In the genomic region with DNA sequence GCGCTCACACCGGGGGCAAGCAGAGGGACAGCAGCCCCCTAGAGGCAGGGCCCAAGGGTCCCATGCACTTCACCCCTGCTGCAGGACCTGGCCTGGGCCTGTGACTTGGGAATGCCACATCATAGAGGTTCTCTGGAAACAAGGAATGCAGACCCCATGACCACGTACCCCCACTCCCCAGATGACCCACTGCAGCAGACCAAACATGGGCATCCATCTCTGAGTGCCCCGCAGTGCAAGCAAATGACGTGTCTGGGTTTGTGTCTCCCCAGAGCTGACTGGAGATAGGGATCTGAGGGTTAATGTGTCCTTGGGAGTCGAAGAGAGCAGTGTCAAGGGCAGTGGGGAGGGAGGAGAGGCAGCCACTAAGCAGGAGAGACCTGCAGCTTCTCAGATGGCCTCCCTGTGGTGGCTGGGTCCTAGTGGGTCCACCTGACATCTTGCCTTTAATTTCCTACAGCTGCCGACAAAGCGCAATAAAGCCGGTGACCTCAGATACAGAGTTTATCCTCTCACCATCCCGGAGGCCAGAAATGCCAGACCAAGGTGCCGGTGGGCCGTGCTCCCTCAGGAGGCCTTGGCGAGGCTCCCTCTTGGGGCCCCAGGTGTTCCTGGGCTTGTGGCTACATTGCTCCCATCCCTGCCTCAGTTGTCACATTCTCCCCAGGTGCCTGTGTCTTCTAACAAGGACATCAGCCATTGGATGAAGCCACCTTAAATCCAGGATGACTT, we compare ENCODE assay signal across 18 cellular contexts.
DNase-seq lines count a peak whose midpoint lies in the region; ATAC-seq and TF ChIP-seq lines count a peak whose summit lies in the region.
"Had no signal": no experiment of that assay in that cellular context is flagged by ENCODE, and none has a peak within 500 bp of the region (broad histone marks: within the 10 kb centered on the region; RNA-seq: fewer than 3 reads in every experiment).

No MANE protein-coding gene starts in this region.

- peaks cover 13% of the 10 kb centered on the region for H3K4me1 ChIP-seq in neural progenitor cell
- no peaks in the 10 kb centered on the region for H3K4me1 ChIP-seq in upper lobe of right lung

- no peak for TF ChIP-seq CTCF in chondrocyte (IDR thresholded peaks at IDR 0.05)
- peak; percentile 1 for TF ChIP-seq CTCF in neural progenitor cell (IDR thresholded peaks at IDR 0.05)
- no peak for TF ChIP-seq CTCF in upper lobe of right lung (IDR thresholded peaks at IDR 0.05)

- ATAC-seq in upper lobe of right lung (no peak), GM21381 (IDR thresholded peaks at IDR 0.05; ENCODE audit: unreplicated experiment) (no peak)

- no peaks in the 10 kb centered on the region for H3F3A ChIP-seq in neural progenitor cell (ENCODE audit: low read depth)

- H4K20me1 ChIP-seq in neural progenitor cell (ENCODE audit: low read depth) = peaks cover 6% of the 10 kb centered on the region

- H3K36me3 Mint-ChIP-seq in chondrocyte (ENCODE audit: low read depth) = no peaks in the 10 kb centered on the region
- H3K36me3 Mint-ChIP-seq in neural progenitor cell = no peaks in the 10 kb centered on the region
- H3K36me3 Mint-ChIP-seq: IgD-negative memory B cell had no signal

- H3K27ac ChIP-seq in neural progenitor cell (no peak overlapping the region), upper lobe of right lung (no peak overlapping the region)
- H3K27ac ChIP-seq: RWPE1 had no signal

- H3K9me3 Mint-ChIP-seq in chondrocyte (ENCODE audit: low read depth) = peaks cover 5% of the 10 kb centered on the region
- peaks cover 7% of the 10 kb centered on the region for H3K9me3 Mint-ChIP-seq in neural progenitor cell
- H3K9me3 Mint-ChIP-seq: IgD-negative memory B cell had no signal

- intact Hi-C loops in upper lobe of right lung (cut with DNase I) = no loop called here

- no peak overlapping the region for H3K4me2 ChIP-seq in neural progenitor cell

- H3K27me3 ChIP-seq in neural progenitor cell (peaks cover 56% of the 10 kb centered on the region), upper lobe of right lung (peaks cover 58% of the 10 kb centered on the region)

- H3K4me3 Mint-ChIP-seq in chondrocyte (ENCODE audit: unreplicated experiment) (no peak overlapping the region), neural progenitor cell (peak overlapping the region; percentile 24)
- H3K4me3 Mint-ChIP-seq: IgD-negative memory B cell had no signal

- H3K27me3 Mint-ChIP-seq in chondrocyte (ENCODE audit: low read depth) (peaks cover 39% of the 10 kb centered on the region), neural progenitor cell (ENCODE audit: insufficient read depth, low read depth) (peaks cover 41% of the 10 kb centered on the region)

- H3K4me3 ChIP-seq in neural progenitor cell = no peak overlapping the region
- no peak overlapping the region for H3K4me3 ChIP-seq in upper lobe of right lung

- H3K9me3 ChIP-seq in neural progenitor cell (ENCODE audit: low read depth) = no peaks in the 10 kb centered on the region
- H3K9me3 ChIP-seq in upper lobe of right lung = no peaks in the 10 kb centered on the region

- H3K79me2 ChIP-seq in neural progenitor cell (ENCODE audit: low read depth) = no peaks in the 10 kb centered on the region

- no peak overlapping the region for H3K9ac ChIP-seq in neural progenitor cell

- H2AFZ ChIP-seq in neural progenitor cell (replicated peaks) = no peak overlapping the region

- DNase-seq in activated naive CD4-positive, alpha-beta T cell treated with anti-CD3 and anti-CD28 coated beads, Interleukin-2, amount 50 U/mL, for 16 hours = peak; percentile 4
- DNase-seq in activated naive CD4-positive, alpha-beta T cell (lab: John Stamatoyannopoulos, UW) = no peak
- peak; percentile 70 for DNase-seq in chondrocyte (ENCODE audit: low spot score)
- no peak for DNase-seq in neural progenitor cell (ENCODE audit: low spot score)
- DNase-seq in upper lobe of right lung = peak; percentile 42
- DNase-seq in retina = no peak
- DNase-seq: AML-193; DMS53; GDM1; NCI-H1105 treated with DMSO at 0.1 percent for 48 hours; NCI-H2029 treated with DMSO at 0.1 percent for 48 hours; NCI-H226; NCI-H510A treated with DMSO at 0.1 percent for 48 hours; NCI-H774; NK-92 treated with Interleukin-12 subunit alpha and Interleukin-12 subunit beta, amount 100 ng/mL, for 24 hours had no signal

- H3K36me3 ChIP-seq in neural progenitor cell (no peaks in the 10 kb centered on the region), upper lobe of right lung (no peaks in the 10 kb centered on the region)

- peaks cover 5% of the 10 kb centered on the region for H3K4me1 Mint-ChIP-seq in chondrocyte (ENCODE audit: low read depth)
- H3K4me1 Mint-ChIP-seq in neural progenitor cell = peaks cover 8% of the 10 kb centered on the region

- H3K27ac Mint-ChIP-seq in chondrocyte (ENCODE audit: unreplicated experiment) (no peak overlapping the region), neural progenitor cell (no peak overlapping the region)
- H3K27ac Mint-ChIP-seq: IgD-negative memory B cell had no signal

Comparison
In these comparisons a context has a peak if more than half of its experiments do, and no peak if none do; other contexts are left out.
1. DNase-seq: peak in activated naive CD4-positive, alpha-beta T cell treated with anti-CD3 and anti-CD28 coated beads, Interleukin-2, amount 50 U/mL, for 16 hours (single experiment), chondrocyte (single experiment) and upper lobe of right lung (single experiment); none in activated naive CD4-positive, alpha-beta T cell (0 of 4), neural progenitor cell (single experiment) and retina (single experiment).